In the genomic region with DNA sequence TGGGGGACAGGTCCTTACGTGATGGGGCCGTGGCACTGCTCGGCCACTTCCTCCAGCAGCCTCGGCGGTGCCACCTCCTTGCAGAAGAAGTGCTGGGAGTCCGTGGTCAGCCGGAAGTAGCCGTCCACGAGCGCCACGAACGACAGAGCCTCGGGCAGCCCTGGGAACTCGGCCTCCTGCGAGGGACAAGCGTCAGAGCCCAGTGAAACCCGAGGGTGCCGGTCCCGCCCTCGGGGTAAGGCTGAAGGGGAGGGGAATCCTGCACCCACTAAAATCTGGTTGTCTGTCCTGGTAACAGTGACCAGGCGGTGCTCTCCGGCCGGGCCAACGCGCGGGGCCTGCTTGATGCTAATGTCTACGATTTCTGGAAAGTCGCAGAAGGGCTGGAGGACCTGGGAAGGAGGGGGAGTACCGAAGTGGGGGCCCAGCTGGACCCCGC, we compare ENCODE assay signal across 8 cellular contexts. TPM values are rescaled to one million over a fixed set of nuclear protein-coding genes. Genes with fewer than 3 reads are reported as not detected.
A peak's percentile ranks its signal among the peaks of the same experiment; 100 is the strongest.
DNase-seq lines count a peak whose midpoint lies in the region; ATAC-seq and TF ChIP-seq lines count a peak whose summit lies in the region.
"Had no signal": no experiment of that assay in that cellular context is flagged by ENCODE, and none has a peak within 500 bp of the region (broad histone marks: within the 10 kb centered on the region; RNA-seq: fewer than 3 reads in every experiment).

No MANE protein-coding gene starts in this region.

- H3K4me3 ChIP-seq in iPS-11a (ENCODE audit: low read depth, low read length) (peak overlapping the region; percentile 50), thoracic aorta (peak overlapping the region; percentile 63)

- H3K27ac ChIP-seq in thoracic aorta = no peak overlapping the region

- no peak for TF ChIP-seq CTCF in thoracic aorta (IDR thresholded peaks at IDR 0.05)

- peaks cover 98% of the 10 kb centered on the region for H3K36me3 Mint-ChIP-seq in activated T-cell treated with anti-CD3 and anti-CD28 coated beads, Interleukin-2, amount 50 U/mL, for 24 hours (ENCODE audit: low read depth)
- H3K36me3 Mint-ChIP-seq in activated T-cell treated with anti-CD3 and anti-CD28 coated beads, Interleukin-2, amount 50 U/mL, for 4 hours (ENCODE audit: insufficient read depth) = peaks cover 33% of the 10 kb centered on the region

- H3K27me3 ChIP-seq in thoracic aorta (replicated peaks; ENCODE audit: insufficient read depth) = no peaks in the 10 kb centered on the region

- no peaks in the 10 kb centered on the region for H3K27me3 Mint-ChIP-seq in activated T-cell treated with anti-CD3 and anti-CD28 coated beads, Interleukin-2, amount 50 U/mL, for 24 hours
- no peaks in the 10 kb centered on the region for H3K27me3 Mint-ChIP-seq in activated T-cell treated with anti-CD3 and anti-CD28 coated beads, Interleukin-2, amount 50 U/mL, for 4 hours (ENCODE audit: low read depth)
- H3K27me3 Mint-ChIP-seq: dendritic cell treated with granulocyte-macrophage colony-stimulating factor and Interleukin-4, amounts not matched to agents 40 ng/mL and 50 ng/mL, for 4 days; memory B cell had no signal

- H3K36me3 ChIP-seq in thoracic aorta = no peaks in the 10 kb centered on the region

- peak overlapping the region; percentile 18 for H3K27ac Mint-ChIP-seq in activated T-cell treated with anti-CD3 and anti-CD28 coated beads, Interleukin-2, amount 50 U/mL, for 24 hours
- H3K27ac Mint-ChIP-seq: dendritic cell treated with granulocyte-macrophage colony-stimulating factor and Interleukin-4, amounts not matched to agents 40 ng/mL and 50 ng/mL, for 4 days; memory B cell had no signal

- no peak for DNase-seq in activated T-cell treated with anti-CD3 and anti-CD28 coated beads, Interleukin-2, amount 50 U/mL, for 24 hours
- DNase-seq in activated T-cell treated with anti-CD3 and anti-CD28 coated beads, Interleukin-2, amount 50 U/mL, for 4 hours = no peak
- DNase-seq in thoracic aorta (ENCODE audit: low spot score) = no peak

- peaks cover 0 to 12% of the 10 kb centered on the region in 2 donors for H3K4me1 ChIP-seq in thoracic aorta (ENCODE audit: control insufficient read depth in 1 of 2, low read depth in 2 of 2)

- no peaks in the 10 kb centered on the region for H3K9me3 ChIP-seq in thoracic aorta

- no peaks in the 10 kb centered on the region for H3K9me3 Mint-ChIP-seq in activated T-cell treated with anti-CD3 and anti-CD28 coated beads, Interleukin-2, amount 50 U/mL, for 24 hours
- H3K9me3 Mint-ChIP-seq in activated T-cell treated with anti-CD3 and anti-CD28 coated beads, Interleukin-2, amount 50 U/mL, for 4 hours = no peaks in the 10 kb centered on the region
- H3K9me3 Mint-ChIP-seq: dendritic cell treated with granulocyte-macrophage colony-stimulating factor and Interleukin-4, amounts not matched to agents 40 ng/mL and 50 ng/mL, for 4 days; memory B cell had no signal

- no peak for ATAC-seq in activated T-cell treated with anti-CD3 and anti-CD28 coated beads, Interleukin-2, amount 50 U/mL, for 4 hours
- ATAC-seq in thoracic aorta (ENCODE audit: insufficient number of reproducible peaks, low FRiP score, low read depth) (no peak), GM19351 (IDR thresholded peaks at IDR 0.05; ENCODE audit: unreplicated experiment) (no peak), HG02981 (IDR thresholded peaks at IDR 0.05; ENCODE audit: unreplicated experiment) (no peak)

- H3K4me1 Mint-ChIP-seq in activated T-cell treated with anti-CD3 and anti-CD28 coated beads, Interleukin-2, amount 50 U/mL, for 24 hours (ENCODE audit: low read depth) = peaks cover 53% of the 10 kb centered on the region
- H3K4me1 Mint-ChIP-seq in activated T-cell treated with anti-CD3 and anti-CD28 coated beads, Interleukin-2, amount 50 U/mL, for 4 hours (ENCODE audit: low read depth) = peaks cover 40% of the 10 kb centered on the region

- H3K4me3 Mint-ChIP-seq in activated T-cell treated with anti-CD3 and anti-CD28 coated beads, Interleukin-2, amount 50 U/mL, for 24 hours = no peak overlapping the region
- no peak overlapping the region for H3K4me3 Mint-ChIP-seq in activated T-cell treated with anti-CD3 and anti-CD28 coated beads, Interleukin-2, amount 50 U/mL, for 4 hours
- H3K4me3 Mint-ChIP-seq: dendritic cell treated with granulocyte-macrophage colony-stimulating factor and Interleukin-4, amounts not matched to agents 40 ng/mL and 50 ng/mL, for 4 days; memory B cell had no signal

RNA-seq across cellular contexts. Expression of gene JAK3, which starts 6.4 kb away (rescaled TPM):
- total RNA-seq in activated T-cell treated with anti-CD3 and anti-CD28 coated beads, Interleukin-2, amount 50 U/mL, for 4 hours = 100 to 1,000 TPM; 181 to 220 (median 189) TPM
- total RNA-seq in thoracic aorta = 10 to 100 TPM; 12.7 to 35.8 TPM

RNA-seq across cellular contexts. Expression of gene RPL18A, which starts 18.3 kb away (rescaled TPM):
- 1,000 to 10,000 TPM; 4,001 to 4,060 (median 4,048) TPM for total RNA-seq in activated T-cell treated with anti-CD3 and anti-CD28 coated beads, Interleukin-2, amount 50 U/mL, for 4 hours
- total RNA-seq in thoracic aorta = 100 to 1,000 TPM; 718 to 766 TPM

RNA-seq across cellular contexts. Expression of gene INSL3, which starts 20.1 kb away (rescaled TPM):
- 1 to 10 TPM; 8.1 to 9.4 (median 9.1) TPM for total RNA-seq in activated T-cell treated with anti-CD3 and anti-CD28 coated beads, Interleukin-2, amount 50 U/mL, for 4 hours
- not detected for total RNA-seq in thoracic aorta

RNA-seq across cellular contexts. Expression of gene SLC5A5, which starts 30.4 kb away (rescaled TPM):
- total RNA-seq in activated T-cell treated with anti-CD3 and anti-CD28 coated beads, Interleukin-2, amount 50 U/mL, for 4 hours = 1 to 10 TPM in 2 of 3 donors, under 1 TPM in 1; 0.98 to 1.6 (median 1.1) TPM
- total RNA-seq in thoracic aorta = not detected

RNA-seq across cellular contexts. Expression of gene B3GNT3, which starts 46.5 kb away (rescaled TPM):
- under 1 TPM; 0.38 to 0.52 (median 0.45) TPM for total RNA-seq in activated T-cell treated with anti-CD3 and anti-CD28 coated beads, Interleukin-2, amount 50 U/mL, for 4 hours
- 1 to 10 TPM in 1 of 2 donors, not detected in 1; 2.3 TPM for total RNA-seq in thoracic aorta

Comparison
In these comparisons a context has a peak if more than half of its experiments do, and no peak if none do; other contexts are left out.
1. RNA of gene JAK3, which starts 6.4 kb away (total RNA-seq): 181 to 220 TPM in activated T-cell treated with anti-CD3 and anti-CD28 coated beads, Interleukin-2, amount 50 U/mL, for 4 hours; 12.7 to 35.8 TPM in thoracic aorta; every median in the first group is over 4 times any median in the second.
2. RNA of gene RPL18A, which starts 18.3 kb away (total RNA-seq): 4,001 to 4,060 TPM in activated T-cell treated with anti-CD3 and anti-CD28 coated beads, Interleukin-2, amount 50 U/mL, for 4 hours; 718 to 766 TPM in thoracic aorta; every median in the first group is over 4 times any median in the second.
3. RNA of gene INSL3, which starts 20.1 kb away (total RNA-seq): 8.1 to 9.4 TPM in activated T-cell treated with anti-CD3 and anti-CD28 coated beads, Interleukin-2, amount 50 U/mL, for 4 hours; not detected in thoracic aorta; every median in the first group is over 4 times any median in the second.